Comparison of ENCODE assay signal across 9 cellular contexts in genomic region chr17:42051013-42051400, GRCh38. TPM values are rescaled to one million over a fixed set of nuclear protein-coding genes. Genes with fewer than 3 reads are reported as not detected.
DNase-seq lines count a peak whose midpoint lies in the region; ATAC-seq lines count a peak whose summit lies in the region.
"Had no signal": no experiment of that assay in that cellular context is flagged by ENCODE, and none has a peak within 500 bp of the region (broad histone marks: within the 10 kb centered on the region; RNA-seq: fewer than 3 reads in every experiment).

No MANE protein-coding gene starts in this region.

- ATAC-seq in stimulated activated naive CD8-positive, alpha-beta T cell treated with anti-CD3 and anti-CD28 coated beads, Interleukin-15, Interleukin-2, amounts not matched to agents 100 U/mL and 50 U/mL, for 24 hours = no peak
- ATAC-seq in naive thymus-derived CD8-positive, alpha-beta T cell = no peak
- no peak for ATAC-seq in HG02610 (IDR thresholded peaks at IDR 0.05; ENCODE audit: unreplicated experiment)

- POLR2A ChIA-PET in naive thymus-derived CD8-positive, alpha-beta T cell (lab: Charles Lee) = interaction anchor here (1.5 kb wide), 1 partner anchor 10 kb away, joined by 4 read pairs; no protein-coding TSS in a partner anchor

- H3K4me1 Mint-ChIP-seq in stimulated activated naive CD8-positive, alpha-beta T cell treated with anti-CD3 and anti-CD28 coated beads, Interleukin-15, Interleukin-2, amounts not matched to agents 100 ng/mL and 50 ng/mL, for 24 hours (ENCODE audit: low read depth) = peaks cover 7% of the 10 kb centered on the region
- peaks cover 4 to 9% (median 7%) of the 10 kb centered on the region in 4 donors for H3K4me1 Mint-ChIP-seq in naive thymus-derived CD8-positive, alpha-beta T cell

- peaks cover 38% of the 10 kb centered on the region for H3K27me3 Mint-ChIP-seq in stimulated activated naive CD8-positive, alpha-beta T cell treated with anti-CD3 and anti-CD28 coated beads, Interleukin-15, Interleukin-2, amounts not matched to agents 100 ng/mL and 50 ng/mL, for 24 hours
- peaks cover 9 to 49% (median 27%) of the 10 kb centered on the region in 5 donors for H3K27me3 Mint-ChIP-seq in naive thymus-derived CD8-positive, alpha-beta T cell

- no peaks in the 10 kb centered on the region for H3K9me3 Mint-ChIP-seq in stimulated activated naive CD8-positive, alpha-beta T cell treated with anti-CD3 and anti-CD28 coated beads, Interleukin-15, Interleukin-2, amounts not matched to agents 100 ng/mL and 50 ng/mL, for 24 hours
- no peaks in the 10 kb centered on the region for H3K9me3 Mint-ChIP-seq in naive thymus-derived CD8-positive, alpha-beta T cell

- WGBS in ectodermal cell, 2 experiments = 47 to 49% methylated on average over 8 of the region's 8 CpGs

- H3K9me3 ChIP-seq in ectodermal cell (ENCODE audit: control insufficient read depth, low read length) = no peaks in the 10 kb centered on the region

- H3K27ac ChIP-seq in ectodermal cell (ENCODE audit: insufficient read depth, low read depth, low read length, poor library complexity, severe bottlenecking) = no peak overlapping the region

- H3K4me1 ChIP-seq in ectodermal cell (ENCODE audit: control insufficient read depth, insufficient read depth, low read length) = peaks cover 27% of the 10 kb centered on the region

- peaks cover 27% of the 10 kb centered on the region for H3K27me3 ChIP-seq in ectodermal cell (ENCODE audit: control insufficient read depth, insufficient read depth, low read length, poor library complexity, severe bottlenecking)

- H3K4me3 ChIP-seq in ectodermal cell (ENCODE audit: insufficient read depth, low read depth, low read length) = peak overlapping the region; percentile 64

- no peak for DNase-seq in stimulated activated naive CD8-positive, alpha-beta T cell treated with anti-CD3 and anti-CD28 coated beads, Interleukin-15, Interleukin-2, amounts not matched to agents 100 U/mL and 50 U/mL, for 24 hours
- DNase-seq in naive thymus-derived CD8-positive, alpha-beta T cell = no peak
- DNase-seq in NCI-H2029 treated with DMSO at 0.1 percent for 48 hours (lab: John Stamatoyannopoulos, UW) (no peak), AG08395 (ENCODE audit: low spot score) (no peak), RKO (ENCODE audit: low spot score) (no peak)
- DNase-seq: DND-41 had no signal

- H3K27ac Mint-ChIP-seq in stimulated activated naive CD8-positive, alpha-beta T cell treated with anti-CD3 and anti-CD28 coated beads, Interleukin-15, Interleukin-2, amounts not matched to agents 100 ng/mL and 50 ng/mL, for 24 hours = no peak overlapping the region
- peak overlapping the region in 4 of 10 donors; percentile 31 to 61 (median 44) for H3K27ac Mint-ChIP-seq in naive thymus-derived CD8-positive, alpha-beta T cell

- H3K36me3 Mint-ChIP-seq in stimulated activated naive CD8-positive, alpha-beta T cell treated with anti-CD3 and anti-CD28 coated beads, Interleukin-15, Interleukin-2, amounts not matched to agents 100 ng/mL and 50 ng/mL, for 24 hours (ENCODE audit: low read depth) = no peaks in the 10 kb centered on the region
- H3K36me3 Mint-ChIP-seq in naive thymus-derived CD8-positive, alpha-beta T cell = no peaks in the 10 kb centered on the region

- H3K4me3 Mint-ChIP-seq in stimulated activated naive CD8-positive, alpha-beta T cell treated with anti-CD3 and anti-CD28 coated beads, Interleukin-15, Interleukin-2, amounts not matched to agents 100 ng/mL and 50 ng/mL, for 24 hours = peak overlapping the region; percentile 70
- H3K4me3 Mint-ChIP-seq in naive thymus-derived CD8-positive, alpha-beta T cell = peak overlapping the region; percentile 67 to 89 (median 80)

- H3K36me3 ChIP-seq in ectodermal cell (ENCODE audit: control insufficient read depth, insufficient read depth, low read length) = no peaks in the 10 kb centered on the region

RNA-seq across cellular contexts. Expression of gene C17orf113, which starts 0.6 kb away (rescaled TPM):
- polyA plus RNA-seq in ectodermal cell (2013, experiment 1 of 4) = 3.7 TPM
- 3.3 TPM for polyA plus RNA-seq in ectodermal cell (2013, experiment 2 of 4)
- 2.8 TPM for polyA plus RNA-seq in ectodermal cell (2013, experiment 3 of 4)
- polyA plus RNA-seq in ectodermal cell (2013, experiment 4 of 4) = 3.2 TPM
- under 1 TPM; 0.52 to 0.94 TPM for total RNA-seq in naive thymus-derived CD8-positive, alpha-beta T cell
- polyA plus RNA-seq in naive thymus-derived CD8-positive, alpha-beta T cell = under 1 TPM; 0.09 to 0.33 (median 0.13) TPM

RNA-seq across cellular contexts. Expression of gene NKIRAS2, which starts 31.1 kb away (rescaled TPM):
- 51.5 TPM for polyA plus RNA-seq in ectodermal cell (2013, experiment 1 of 4)
- 53.4 TPM for polyA plus RNA-seq in ectodermal cell (2013, experiment 2 of 4)
- polyA plus RNA-seq in ectodermal cell (2013, experiment 3 of 4) = 44.3 TPM
- polyA plus RNA-seq in ectodermal cell (2013, experiment 4 of 4) = 50.3 TPM
- 10 to 100 TPM; 19.1 to 19.2 TPM for total RNA-seq in naive thymus-derived CD8-positive, alpha-beta T cell
- polyA plus RNA-seq in naive thymus-derived CD8-positive, alpha-beta T cell = 10 to 100 TPM; 20.5 to 30.2 (median 21.9) TPM

RNA-seq across cellular contexts. Expression of gene DNAJC7, which starts 33.8 kb away (rescaled TPM):
- polyA plus RNA-seq in ectodermal cell (2013, experiment 1 of 4) = 113 TPM
- polyA plus RNA-seq in ectodermal cell (2013, experiment 2 of 4) = 107 TPM
- 76.6 TPM for polyA plus RNA-seq in ectodermal cell (2013, experiment 3 of 4)
- 94.9 TPM for polyA plus RNA-seq in ectodermal cell (2013, experiment 4 of 4)
- 100 to 1,000 TPM; 118 to 129 TPM for total RNA-seq in naive thymus-derived CD8-positive, alpha-beta T cell
- 10 to 100 TPM; 63.6 to 70.1 (median 66.2) TPM for polyA plus RNA-seq in naive thymus-derived CD8-positive, alpha-beta T cell

RNA-seq across cellular contexts. Expression of gene ZNF385C, which starts 47.3 kb away (rescaled TPM):
- 9.9 TPM for polyA plus RNA-seq in ectodermal cell (2013, experiment 1 of 4)
- polyA plus RNA-seq in ectodermal cell (2013, experiment 2 of 4) = 11.2 TPM
- 9.6 TPM for polyA plus RNA-seq in ectodermal cell (2013, experiment 3 of 4)
- 12.0 TPM for polyA plus RNA-seq in ectodermal cell (2013, experiment 4 of 4)
- total RNA-seq in naive thymus-derived CD8-positive, alpha-beta T cell = under 1 TPM; 0.18 to 0.36 TPM
- under 1 TPM in 2 of 3 donors, not detected in 1; 0.09 to 0.10 TPM for polyA plus RNA-seq in naive thymus-derived CD8-positive, alpha-beta T cell
